ENCODE assay signal across 12 cellular contexts in the genomic region with DNA sequence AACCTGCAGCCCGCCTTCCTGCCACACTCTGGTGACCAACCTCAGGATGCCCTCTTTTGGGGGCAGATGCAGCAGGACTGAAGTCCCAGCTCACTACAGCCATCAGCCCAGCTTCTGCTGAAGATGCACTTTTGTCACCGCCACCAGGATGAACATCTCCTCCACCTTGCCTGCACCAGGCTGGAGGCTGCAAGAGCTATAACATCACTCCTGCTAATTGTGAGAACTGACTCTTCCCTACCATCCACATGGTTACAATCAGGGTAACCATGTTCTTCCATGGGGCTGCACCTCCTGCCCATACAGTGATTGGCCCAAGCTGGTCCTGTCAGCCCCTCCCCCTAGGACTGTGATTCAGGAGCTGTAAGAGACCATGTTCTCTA. TPM values are rescaled to one million over a fixed set of nuclear protein-coding genes. Genes with fewer than 3 reads are reported as not detected.
DNase-seq lines count a peak whose midpoint lies in the region; ATAC-seq, FAIRE-seq and TF ChIP-seq lines count a peak whose summit lies in the region.
"Had no signal": no experiment of that assay in that cellular context is flagged by ENCODE, and none has a peak within 500 bp of the region (broad histone marks: within the 10 kb centered on the region; RNA-seq: fewer than 3 reads in every experiment).

No MANE protein-coding gene starts in this region.

- TF ChIP-seq EP300 in HepG2 (IDR thresholded peaks at IDR 0.05; ENCODE audit: low read depth in 2 of 2, low read length in 2 of 2) (no peak), HepG2 (CRISPR knock-in tag; IDR thresholded peaks at IDR 0.05; ENCODE audit: borderline replicate concordance) (no peak; the same call in 1 of the 2 replicates)

- no TSS peak for BruUV-seq in HepG2 (replicated peaks; lab: Mats Ljungman, UMichigan)

- no peak for TF ChIP-seq CTCF in HepG2 (CRISPR knock-in tag; IDR thresholded peaks at IDR 0.05)
- no peak for TF ChIP-seq CTCF in right lobe of liver (IDR thresholded peaks at IDR 0.05)
- no peak for TF ChIP-seq CTCF in WTC11 (IDR thresholded peaks at IDR 0.05)
- TF ChIP-seq CTCF in vagina (IDR thresholded peaks at IDR 0.05): no peak
- no peak for TF ChIP-seq CTCF in left lung (IDR thresholded peaks at IDR 0.05)

- peaks cover 28 to 32% of the 10 kb centered on the region in 2 experiments for H3K36me3 ChIP-seq in HepG2 (replicated peaks in 1 of 2; ENCODE audit: control insufficient read depth in 1 of 2, insufficient read depth in 2 of 2, low read length in 2 of 2)
- no peaks in the 10 kb centered on the region for H3K36me3 ChIP-seq in right lobe of liver
- H3K36me3 ChIP-seq in vagina: peaks cover 0 to 3% of the 10 kb centered on the region in 2 donors
- H3K36me3 ChIP-seq in left lung: peaks cover 0 to under 1% of the 10 kb centered on the region in 2 donors
- H3K36me3 ChIP-seq: brain microvascular endothelial cell had no signal

- POLR2A ChIA-PET in HepG2 (lab: Yijun Ruan, JAX) (interaction anchor here (0.5 to 3.7 kb wide), 12 partner anchors 8 to 292 kb away, joined by 3 to 19 read pairs (median 6); a partner anchor contains a TSS), WTC11 (lab: Charles Lee) (interaction anchor here (0.6 kb wide), 1 partner anchor 205 kb away, joined by 3 read pairs; no protein-coding TSS in a partner anchor)

- H3K27me3 ChIP-seq in HepG2 (ENCODE audit: control insufficient read depth in 1 of 2, insufficient read depth in 2 of 2, low read length in 2 of 2) (no peaks in the 10 kb centered on the region; a peak in 1 of 5 replicates), right lobe of liver (no peaks in the 10 kb centered on the region), vagina (no peaks in the 10 kb centered on the region), left lung (no peaks in the 10 kb centered on the region)
- H3K27me3 ChIP-seq: brain microvascular endothelial cell, foreskin keratinocyte had no signal

- H4K20me1 ChIP-seq in HepG2 (ENCODE audit: insufficient read depth, low read length): no peaks in the 10 kb centered on the region

- H3K27me3 Mint-ChIP-seq in WTC11 (ENCODE audit: low read depth): peaks cover 16% of the 10 kb centered on the region
- no peaks in the 10 kb centered on the region for H3K27me3 Mint-ChIP-seq in memory B cell

- intact Hi-C loops in HepG2 (cut with micrococcal nuclease; ENCODE audit: unreplicated experiment) (loop anchor here (5.0 kb wide), 1 partner anchor 262 kb away; a partner anchor contains a TSS), right lobe of liver (cut with DNase I) (no loop called here), vagina (cut with DNase I) (loop anchor here (5.0 kb wide), 1 partner anchor 207 kb away; no protein-coding TSS in a partner anchor), left lung (cut with DNase I) (no loop called here)

- peak; percentile 2 for ATAC-seq in HepG2
- ATAC-seq in right lobe of liver: no peak
- ATAC-seq in WTC11: no peak
- no peak for ATAC-seq in memory B cell (ENCODE audit: low read depth)
- ATAC-seq in GM19467 (IDR thresholded peaks at IDR 0.05; ENCODE audit: unreplicated experiment): no peak
- no peak for ATAC-seq in left lung
- ATAC-seq: foreskin keratinocyte had no signal

- no peak for TF ChIP-seq RAD21 in HepG2 (CRISPR knock-in tag; IDR thresholded peaks at IDR 0.05)

- CTCF ChIA-PET in HepG2 (lab: Yijun Ruan, JAX; ENCODE audit: low intra/inter-chr PET ratio, low total read pairs): no interaction called here
- CTCF ChIA-PET in WTC11 (lab: Charles Lee): interaction anchor here (0.6 to 7.9 kb wide), 6 partner anchors 11 to 220 kb away, joined by 3 to 134 read pairs (median 3); a partner anchor contains a TSS

- H3K4me1 Mint-ChIP-seq in WTC11 (peaks cover 28% of the 10 kb centered on the region), memory B cell (peaks cover 23% of the 10 kb centered on the region)

- H3K4me3 Mint-ChIP-seq in WTC11: peak overlapping the region; percentile 69
- peak overlapping the region; percentile 86 for H3K4me3 Mint-ChIP-seq in memory B cell

- H3K79me2 ChIP-seq in HepG2 (ENCODE audit: insufficient read depth, low read length): peaks cover 8% of the 10 kb centered on the region

- no peaks in the 10 kb centered on the region for H3K9me3 Mint-ChIP-seq in WTC11
- no peaks in the 10 kb centered on the region for H3K9me3 Mint-ChIP-seq in memory B cell

- peak in 1 of 2 experiments; percentile 50; a peak in 1 of 4 replicates for TF ChIP-seq POLR2A in HepG2 (IDR thresholded peaks at IDR 0.05; ENCODE audit: insufficient read depth in 1 of 2, low read depth in 2 of 2, low read length in 2 of 2)
- no peak for TF ChIP-seq POLR2A in right lobe of liver (IDR thresholded peaks at IDR 0.05)
- no peak for TF ChIP-seq POLR2A in vagina (IDR thresholded peaks at IDR 0.05)

- peaks cover 30% of the 10 kb centered on the region for H3K4me1 ChIP-seq in HepG2 (ENCODE audit: insufficient read depth, low read length)
- peaks cover 0 to 22% (median 7%) of the 10 kb centered on the region in 4 donors for H3K4me1 ChIP-seq in right lobe of liver
- peaks cover 42% of the 10 kb centered on the region for H3K4me1 ChIP-seq in vagina
- peaks cover 18 to 50% of the 10 kb centered on the region in 2 donors for H3K4me1 ChIP-seq in left lung
- H3K4me1 ChIP-seq: foreskin keratinocyte had no signal

- no peaks in the 10 kb centered on the region for H3K9me3 ChIP-seq in HepG2 (ENCODE audit: low read length)
- H3K9me3 ChIP-seq in right lobe of liver: no peaks in the 10 kb centered on the region
- no peaks in the 10 kb centered on the region for H3K9me3 ChIP-seq in vagina
- H3K9me3 ChIP-seq in left lung: no peaks in the 10 kb centered on the region

- FAIRE-seq in HepG2 (lab: Jason Lieb, UNC): no peak

- H3K4me3 ChIP-seq in HepG2 (replicated peaks in 1 of 3; ENCODE audit: insufficient read depth in 1 of 3, low read depth in 2 of 3, low read length in 3 of 3) (peak overlapping the region in 1 of 3 experiments; percentile 88; a peak in 2 of 6 replicates), right lobe of liver (no peak overlapping the region), vagina (no peak overlapping the region), left lung (no peak overlapping the region)

- in situ Hi-C loops in HepG2 (cut with HindIII; ENCODE audit: extremely low pct_ligation_motif_present, low pct_unique_long_range_greater_than_20kb): no loop called here

- WGBS in HepG2 (ENCODE audit: low lambda C conversion rate): 96% methylated on average over 2 of the region's 2 CpGs
- no CpG with 5 or more reads among the region's 2 CpGs for WGBS in right lobe of liver (ENCODE audit: insufficient coverage, low coverage, low lambda C conversion rate, missing lambda C conversion rate)

- H3K27ac ChIP-seq in HepG2 (ENCODE audit: extremely low read length, insufficient read depth, low read length): peak overlapping the region; percentile 65
- no peak overlapping the region for H3K27ac ChIP-seq in right lobe of liver
- H3K27ac ChIP-seq in vagina: peak overlapping the region; percentile 83
- H3K27ac ChIP-seq in left lung: no peak overlapping the region
- H3K27ac ChIP-seq: foreskin keratinocyte had no signal

- H2AFZ ChIP-seq in HepG2 (ENCODE audit: low read length): no peak overlapping the region

- no peak overlapping the region for H3K27ac Mint-ChIP-seq in WTC11
- peak overlapping the region; percentile 79 for H3K27ac Mint-ChIP-seq in memory B cell

- peak overlapping the region; percentile 98 for H3K4me2 ChIP-seq in HepG2 (ENCODE audit: low read depth, low read length)

- DNase-seq in HepG2 (ENCODE audit: low spot score) (no peak), right lobe of liver (no peak), WTC11 (ENCODE audit: low spot score) (no peak), memory B cell (ENCODE audit: low spot score in 2 of 2) (no peak), vagina (ENCODE audit: extremely low spot score in 2 of 2) (no peak), AG08395 (ENCODE audit: low spot score) (no peak), left lung (no peak)
- DNase-seq: brain microvascular endothelial cell, foreskin keratinocyte, GF-D8, NCI-H2029 treated with DMSO at 0.1 percent for 48 hours had no signal

- 0 out of 2 replicates have a peak, but pooled peaks cover 3% of the 10 kb centered on the region for H3K36me3 Mint-ChIP-seq in WTC11
- no peaks in the 10 kb centered on the region for H3K36me3 Mint-ChIP-seq in memory B cell

- peak overlapping the region; percentile 80; the same call in 1 of the 2 replicates for H3K9ac ChIP-seq in HepG2 (ENCODE audit: insufficient read depth, low read depth, low read length)

RNA-seq across cellular contexts. Expression of a gene that starts 2.0 kb away (rescaled TPM):
- total RNA-seq in HepG2 (2016; rRNA removed; fragmentation: Illumina TruSeq; extraction: Trizol) (not detected in 2 replicates), right lobe of liver (1 to 10 TPM in 1 of 6 experiments, under 1 TPM in 4, not detected in 1; 0.20 to 1.1 (median 0.56) TPM), WTC11 (2021) (1.3 to 1.9 TPM (median 1.5 TPM) in 3 replicates), vagina (1.5 TPM), left lung (1 to 10 TPM; 1.2 to 2.3 TPM)
- total RNA-seq in HepG2 (2016; cell fraction: cytosol; rRNA removed; fragmentation: Illumina TruSeq; extraction: Trizol; ENCODE audit: low read depth): not detected in 2 replicates
- not detected in 2 replicates for total RNA-seq in HepG2 (2016; cell fraction: insoluble cytoplasmic fraction; rRNA removed; fragmentation: Illumina TruSeq; extraction: Trizol)
- not detected in 2 replicates for total RNA-seq in HepG2 (2016; cell fraction: membrane; rRNA removed; fragmentation: Illumina TruSeq; extraction: Trizol)
- total RNA-seq in HepG2 (2016; cell fraction: nucleus; rRNA removed; fragmentation: Illumina TruSeq; extraction: Trizol): not detected in 2 replicates
- not detected in 2 replicates for polyA plus RNA-seq in HepG2 (2011; rRNA removed)
- not detected in 2 replicates for polyA plus RNA-seq in HepG2 (2011; cell fraction: cytosol; rRNA removed)
- polyA plus RNA-seq in HepG2 (2011; cell fraction: nucleus; rRNA removed): not detected in 2 replicates
- polyA plus RNA-seq in HepG2 (2012): 0.11 and 0.12 TPM in 2 replicates
- not detected in 2 replicates for polyA plus RNA-seq in HepG2 (2016; cell fraction: cytosol; fragmentation: Illumina TruSeq; extraction: Trizol; ENCODE audit: low read depth)
- not detected in 2 replicates for polyA plus RNA-seq in HepG2 (2016; cell fraction: insoluble cytoplasmic fraction; fragmentation: Illumina TruSeq; extraction: Trizol; ENCODE audit: low read depth)
- polyA plus RNA-seq in HepG2 (2016; cell fraction: membrane; fragmentation: Illumina TruSeq; extraction: Trizol; ENCODE audit: low read depth): not detected in 2 replicates
- not detected in 2 replicates for polyA plus RNA-seq in HepG2 (2016; cell fraction: nucleus; fragmentation: Illumina TruSeq; extraction: Trizol; ENCODE audit: insufficient read depth, low read depth)
- polyA minus RNA-seq in HepG2 (2011; rRNA and poly(A)+ RNA removed; ENCODE audit: low replicate concordance): 0.12 and 3.5 TPM in 2 replicates
- not detected in 2 replicates for polyA minus RNA-seq in HepG2 (2011; cell fraction: cytosol; rRNA and poly(A)+ RNA removed)
- not detected in 2 replicates for polyA minus RNA-seq in HepG2 (2011; cell fraction: nucleus; rRNA and poly(A)+ RNA removed)

RNA-seq across cellular contexts. Expression of a gene that starts 2.6 kb away (rescaled TPM):
- total RNA-seq in HepG2 (2016; rRNA removed; fragmentation: Illumina TruSeq; extraction: Trizol) (0.09 and 0.14 TPM in 2 replicates), right lobe of liver (under 1 TPM in 1 of 6 experiments, not detected in 5; 0.18 TPM), WTC11 (2021) (0.09 to 0.21 TPM (median 0.14 TPM) in 3 replicates), vagina (not detected), left lung (under 1 TPM in 1 of 2 donors, not detected in 1; 0.24 TPM)
- total RNA-seq in HepG2 (2016; cell fraction: cytosol; rRNA removed; fragmentation: Illumina TruSeq; extraction: Trizol; ENCODE audit: low read depth): 0.30 and 0.35 TPM in 2 replicates
- total RNA-seq in HepG2 (2016; cell fraction: insoluble cytoplasmic fraction; rRNA removed; fragmentation: Illumina TruSeq; extraction: Trizol): 0.11 TPM in 1 of 2 replicates, not detected in the other
- total RNA-seq in HepG2 (2016; cell fraction: membrane; rRNA removed; fragmentation: Illumina TruSeq; extraction: Trizol): 0.37 and 0.38 TPM in 2 replicates
- 0.31 and 0.37 TPM in 2 replicates for total RNA-seq in HepG2 (2016; cell fraction: nucleus; rRNA removed; fragmentation: Illumina TruSeq; extraction: Trizol)
- polyA plus RNA-seq in HepG2 (2011; rRNA removed): 0.16 TPM in 2 replicates
- polyA plus RNA-seq in HepG2 (2011; cell fraction: cytosol; rRNA removed): 0.17 and 0.29 TPM in 2 replicates
- 0.18 and 0.24 TPM in 2 replicates for polyA plus RNA-seq in HepG2 (2011; cell fraction: nucleus; rRNA removed)
- polyA plus RNA-seq in HepG2 (2012): 0.21 and 0.32 TPM in 2 replicates
- 0.12 and 0.15 TPM in 2 replicates for polyA plus RNA-seq in HepG2 (2016; cell fraction: cytosol; fragmentation: Illumina TruSeq; extraction: Trizol; ENCODE audit: low read depth)
- 0.20 and 0.21 TPM in 2 replicates for polyA plus RNA-seq in HepG2 (2016; cell fraction: insoluble cytoplasmic fraction; fragmentation: Illumina TruSeq; extraction: Trizol; ENCODE audit: low read depth)
- 0.27 and 0.39 TPM in 2 replicates for polyA plus RNA-seq in HepG2 (2016; cell fraction: membrane; fragmentation: Illumina TruSeq; extraction: Trizol; ENCODE audit: low read depth)
- not detected in 2 replicates for polyA plus RNA-seq in HepG2 (2016; cell fraction: nucleus; fragmentation: Illumina TruSeq; extraction: Trizol; ENCODE audit: insufficient read depth, low read depth)
- polyA minus RNA-seq in HepG2 (2011; rRNA and poly(A)+ RNA removed; ENCODE audit: low replicate concordance): 0.58 TPM in 1 of 2 replicates, not detected in the other
- not detected in 2 replicates for polyA minus RNA-seq in HepG2 (2011; cell fraction: cytosol; rRNA and poly(A)+ RNA removed)
- polyA minus RNA-seq in HepG2 (2011; cell fraction: nucleus; rRNA and poly(A)+ RNA removed): 0.26 TPM in 1 of 2 replicates, not detected in the other
- polyA plus RNA-seq: foreskin keratinocyte had no signal

RNA-seq across cellular contexts. Expression of a gene that starts 9.5 kb away (rescaled TPM):
- total RNA-seq in HepG2 (2016; rRNA removed; fragmentation: Illumina TruSeq; extraction: Trizol) (26.4 and 61.5 TPM in 2 replicates), right lobe of liver (10 to 100 TPM; 13.2 to 21.9 (median 19.2) TPM), WTC11 (2021) (29.3 to 38.0 TPM (median 29.7 TPM) in 3 replicates), vagina (29.2 TPM), left lung (10 to 100 TPM; 53.7 to 72.9 TPM)
- 43.9 and 46.0 TPM in 2 replicates for total RNA-seq in HepG2 (2016; cell fraction: cytosol; rRNA removed; fragmentation: Illumina TruSeq; extraction: Trizol; ENCODE audit: low read depth)
- 23.2 and 62.1 TPM in 2 replicates for total RNA-seq in HepG2 (2016; cell fraction: insoluble cytoplasmic fraction; rRNA removed; fragmentation: Illumina TruSeq; extraction: Trizol)
- 62.7 and 67.8 TPM in 2 replicates for total RNA-seq in HepG2 (2016; cell fraction: membrane; rRNA removed; fragmentation: Illumina TruSeq; extraction: Trizol)
- total RNA-seq in HepG2 (2016; cell fraction: nucleus; rRNA removed; fragmentation: Illumina TruSeq; extraction: Trizol): 71.4 and 86.1 TPM in 2 replicates
- polyA plus RNA-seq in HepG2 (2011; rRNA removed): 65.5 and 81.8 TPM in 2 replicates
- 30.3 and 70.4 TPM in 2 replicates for polyA plus RNA-seq in HepG2 (2011; cell fraction: cytosol; rRNA removed)
- 585 and 688 TPM in 2 replicates for polyA plus RNA-seq in HepG2 (2011; cell fraction: nucleus; rRNA removed)
- polyA plus RNA-seq in HepG2 (2012): 32.0 and 41.2 TPM in 2 replicates
- 18.6 and 21.1 TPM in 2 replicates for polyA plus RNA-seq in HepG2 (2016; cell fraction: cytosol; fragmentation: Illumina TruSeq; extraction: Trizol; ENCODE audit: low read depth)
- polyA plus RNA-seq in HepG2 (2016; cell fraction: insoluble cytoplasmic fraction; fragmentation: Illumina TruSeq; extraction: Trizol; ENCODE audit: low read depth): 21.8 and 29.6 TPM in 2 replicates
- 29.2 TPM in 2 replicates for polyA plus RNA-seq in HepG2 (2016; cell fraction: membrane; fragmentation: Illumina TruSeq; extraction: Trizol; ENCODE audit: low read depth)
- 161 and 163 TPM in 2 replicates for polyA plus RNA-seq in HepG2 (2016; cell fraction: nucleus; fragmentation: Illumina TruSeq; extraction: Trizol; ENCODE audit: insufficient read depth, low read depth)
- 148 and 154 TPM in 2 replicates for polyA minus RNA-seq in HepG2 (2011; rRNA and poly(A)+ RNA removed; ENCODE audit: low replicate concordance)
- polyA minus RNA-seq in HepG2 (2011; cell fraction: cytosol; rRNA and poly(A)+ RNA removed): 27.1 and 33.2 TPM in 2 replicates
- 103 and 112 TPM in 2 replicates for polyA minus RNA-seq in HepG2 (2011; cell fraction: nucleus; rRNA and poly(A)+ RNA removed)

RNA-seq across cellular contexts. Expression of a gene that starts 21.4 kb away (rescaled TPM):
- total RNA-seq in HepG2 (2016; rRNA removed; fragmentation: Illumina TruSeq; extraction: Trizol) (25.3 and 39.4 TPM in 2 replicates), right lobe of liver (1 to 10 TPM in 2 of 6 experiments, under 1 TPM in 4; 0.24 to 8.8 (median 0.77) TPM), WTC11 (2021) (34.2 to 44.2 TPM (median 34.5 TPM) in 3 replicates), vagina (0.49 TPM), left lung (10 to 100 TPM; 14.2 to 23.6 TPM)
- total RNA-seq in HepG2 (2016; cell fraction: cytosol; rRNA removed; fragmentation: Illumina TruSeq; extraction: Trizol; ENCODE audit: low read depth): 23.5 and 26.5 TPM in 2 replicates
- 22.9 and 41.6 TPM in 2 replicates for total RNA-seq in HepG2 (2016; cell fraction: insoluble cytoplasmic fraction; rRNA removed; fragmentation: Illumina TruSeq; extraction: Trizol)
- total RNA-seq in HepG2 (2016; cell fraction: membrane; rRNA removed; fragmentation: Illumina TruSeq; extraction: Trizol): 49.7 and 51.9 TPM in 2 replicates
- 29.5 and 34.7 TPM in 2 replicates for total RNA-seq in HepG2 (2016; cell fraction: nucleus; rRNA removed; fragmentation: Illumina TruSeq; extraction: Trizol)
- polyA plus RNA-seq in HepG2 (2011; rRNA removed): 22.5 and 25.5 TPM in 2 replicates
- polyA plus RNA-seq in HepG2 (2011; cell fraction: cytosol; rRNA removed): 14.5 and 25.4 TPM in 2 replicates
- polyA plus RNA-seq in HepG2 (2011; cell fraction: nucleus; rRNA removed): 50.7 and 66.4 TPM in 2 replicates
- polyA plus RNA-seq in HepG2 (2012): 14.4 and 23.5 TPM in 2 replicates
- polyA plus RNA-seq in HepG2 (2016; cell fraction: cytosol; fragmentation: Illumina TruSeq; extraction: Trizol; ENCODE audit: low read depth): 39.6 and 41.6 TPM in 2 replicates
- polyA plus RNA-seq in HepG2 (2016; cell fraction: insoluble cytoplasmic fraction; fragmentation: Illumina TruSeq; extraction: Trizol; ENCODE audit: low read depth): 32.3 and 37.3 TPM in 2 replicates
- 56.5 and 59.4 TPM in 2 replicates for polyA plus RNA-seq in HepG2 (2016; cell fraction: membrane; fragmentation: Illumina TruSeq; extraction: Trizol; ENCODE audit: low read depth)
- polyA plus RNA-seq in HepG2 (2016; cell fraction: nucleus; fragmentation: Illumina TruSeq; extraction: Trizol; ENCODE audit: insufficient read depth, low read depth): 97.6 and 106 TPM in 2 replicates
- polyA minus RNA-seq in HepG2 (2011; rRNA and poly(A)+ RNA removed; ENCODE audit: low replicate concordance): 35.0 and 64.5 TPM in 2 replicates
- 7.4 and 10.7 TPM in 2 replicates for polyA minus RNA-seq in HepG2 (2011; cell fraction: cytosol; rRNA and poly(A)+ RNA removed)
- polyA minus RNA-seq in HepG2 (2011; cell fraction: nucleus; rRNA and poly(A)+ RNA removed): 8.0 and 10.6 TPM in 2 replicates

RNA-seq across cellular contexts. Expression of a gene that starts 55.4 kb away (rescaled TPM):
- not detected in 2 replicates for total RNA-seq in HepG2 (2016; rRNA removed; fragmentation: Illumina TruSeq; extraction: Trizol)
- total RNA-seq in HepG2 (2016; cell fraction: cytosol; rRNA removed; fragmentation: Illumina TruSeq; extraction: Trizol; ENCODE audit: low read depth): not detected in 2 replicates
- total RNA-seq in HepG2 (2016; cell fraction: insoluble cytoplasmic fraction; rRNA removed; fragmentation: Illumina TruSeq; extraction: Trizol): not detected in 2 replicates
- total RNA-seq in HepG2 (2016; cell fraction: membrane; rRNA removed; fragmentation: Illumina TruSeq; extraction: Trizol): not detected in 2 replicates
- not detected in 2 replicates for total RNA-seq in HepG2 (2016; cell fraction: nucleus; rRNA removed; fragmentation: Illumina TruSeq; extraction: Trizol)
- polyA plus RNA-seq in HepG2 (2011; rRNA removed): not detected in 2 replicates
- 0.01 TPM in 1 of 2 replicates, not detected in the other for polyA plus RNA-seq in HepG2 (2011; cell fraction: cytosol; rRNA removed)
- polyA plus RNA-seq in HepG2 (2011; cell fraction: nucleus; rRNA removed): not detected in 2 replicates
- 0.07 TPM in 1 of 2 replicates, not detected in the other for polyA plus RNA-seq in HepG2 (2012)
- not detected in 2 replicates for polyA plus RNA-seq in HepG2 (2016; cell fraction: cytosol; fragmentation: Illumina TruSeq; extraction: Trizol; ENCODE audit: low read depth)
- polyA plus RNA-seq in HepG2 (2016; cell fraction: insoluble cytoplasmic fraction; fragmentation: Illumina TruSeq; extraction: Trizol; ENCODE audit: low read depth): not detected in 2 replicates
- not detected in 2 replicates for polyA plus RNA-seq in HepG2 (2016; cell fraction: membrane; fragmentation: Illumina TruSeq; extraction: Trizol; ENCODE audit: low read depth)
- polyA plus RNA-seq in HepG2 (2016; cell fraction: nucleus; fragmentation: Illumina TruSeq; extraction: Trizol; ENCODE audit: insufficient read depth, low read depth): not detected in 2 replicates
- polyA minus RNA-seq in HepG2 (2011; rRNA and poly(A)+ RNA removed; ENCODE audit: low replicate concordance): 0.20 and 11.4 TPM in 2 replicates
- polyA minus RNA-seq in HepG2 (2011; cell fraction: cytosol; rRNA and poly(A)+ RNA removed): not detected in 2 replicates
- polyA minus RNA-seq in HepG2 (2011; cell fraction: nucleus; rRNA and poly(A)+ RNA removed): not detected in 2 replicates
- total RNA-seq in right lobe of liver: 10 to 100 TPM in 4 of 6 experiments, 1 to 10 TPM in 2; 5.5 to 17.8 (median 12.9) TPM
- total RNA-seq in WTC11 (2021): 3.3 to 6.0 TPM (median 5.8 TPM) in 3 replicates
- 6.6 TPM for total RNA-seq in vagina
- total RNA-seq in left lung: 10 to 100 TPM; 25.4 to 47.5 TPM

Comparison
In these comparisons a context has a peak if more than half of its experiments do, and no peak if none do; other contexts are left out.
1. H3K27ac ChIP-seq: peak in HepG2 (single experiment) and vagina (single experiment); none in right lobe of liver (0 of 3) and left lung (0 of 2).
2. intact Hi-C loops: an anchor here in HepG2 (5.0 kb wide) and vagina (5.0 kb wide); none called in right lobe of liver and left lung.